ENCODE assay signal across 1 cellular context in the genomic region with DNA sequence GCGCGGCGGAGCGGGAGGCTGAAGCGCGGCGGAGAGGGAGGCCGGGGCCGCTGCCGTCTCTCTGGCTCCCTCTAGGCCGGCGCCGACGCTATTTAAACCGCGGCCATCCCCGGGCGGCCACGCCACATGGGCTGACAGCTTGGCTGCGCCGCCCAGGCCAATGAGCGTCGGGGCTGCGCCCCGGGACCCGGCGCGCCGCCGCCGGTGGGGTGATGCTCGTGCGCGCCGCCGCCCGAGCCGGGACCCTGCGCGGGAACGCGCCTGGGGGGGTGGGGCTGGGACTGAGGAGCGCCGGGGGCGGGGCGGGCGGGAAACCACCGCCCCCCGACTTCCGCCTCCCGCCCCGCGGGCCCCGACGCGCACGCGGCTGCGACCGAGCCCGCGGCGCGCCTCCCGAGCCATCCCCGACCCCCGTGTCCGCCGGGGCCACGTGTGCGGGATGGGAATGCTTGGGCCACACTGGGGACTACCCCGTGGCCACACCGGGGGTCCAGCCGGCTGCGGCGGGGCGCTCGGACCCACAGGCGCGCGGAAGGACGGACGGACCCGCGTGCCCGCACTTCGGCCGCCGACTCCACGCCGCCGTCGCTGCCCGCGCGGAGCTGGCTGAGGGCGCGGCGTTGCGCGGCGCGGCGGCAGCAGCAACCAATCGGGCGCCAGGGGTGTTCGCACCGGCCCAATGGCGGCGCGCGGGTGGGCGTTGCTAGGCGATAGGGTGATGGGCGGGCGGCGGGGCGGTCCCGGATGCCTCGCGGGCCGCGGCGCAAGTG.
TF ChIP-seq lines count a peak whose summit lies in the region.

FASN (minus strand) TSS at position 68 of the 770 bp plus-strand sequence. CDS start 1,791 bp downstream, outside the sequence.

TF ChIP-seq in GM12878, 131 proteins besides CTCF, POLR2A, EP300 and RAD21 (continued from another document and continues in another):
- peak; percentile 59 for TF ChIP-seq FOS (IDR thresholded peaks at IDR 0.05; ENCODE audit: borderline replicate concordance, extremely low read depth, insufficient read length)
- peak; percentile 34 to 84; a peak in 3 of 4 replicates for TF ChIP-seq BHLHE40 (IDR thresholded peaks at IDR 0.05; ENCODE audit: borderline replicate concordance in 1 of 2, low read depth in 2 of 2, low read length in 1 of 2)
- no peak for TF ChIP-seq CHD4 (IDR thresholded peaks at IDR 0.05)
- TF ChIP-seq ASH2L (IDR thresholded peaks at IDR 0.05; ENCODE audit: borderline replicate concordance, low read depth): no peak
- peak; percentile 58; the same call in 1 of the 2 replicates for TF ChIP-seq TCF12 (IDR thresholded peaks at IDR 0.05; ENCODE audit: low read depth, low read length)
- TF ChIP-seq USF1 (IDR thresholded peaks at IDR 0.05; ENCODE audit: borderline replicate concordance, extremely low read length, insufficient read depth, low read depth, low read length): peak; percentile 8
- no peak for TF ChIP-seq RBBP5 (conservative IDR thresholded peaks at IDR 0.05)
- no peak for TF ChIP-seq ZBED1 (IDR thresholded peaks at IDR 0.05; ENCODE audit: borderline replicate concordance)
- peak; percentile 66 for TF ChIP-seq RELA (IDR thresholded peaks at IDR 0.05; ENCODE audit: borderline replicate concordance, partially characterized antibody)
- no peak for TF ChIP-seq ATF2 (IDR thresholded peaks at IDR 0.05; ENCODE audit: low read length)
- no peak for TF ChIP-seq RUNX3 (IDR thresholded peaks at IDR 0.05; ENCODE audit: low read length)
- TF ChIP-seq EGR1 (IDR thresholded peaks at IDR 0.05; ENCODE audit: borderline replicate concordance in 1 of 2, low read depth in 2 of 2, low read length in 2 of 2): peak in 1 of 2 experiments; percentile 46; a peak in 1 of 3 replicates
- TF ChIP-seq, protein P1, sequence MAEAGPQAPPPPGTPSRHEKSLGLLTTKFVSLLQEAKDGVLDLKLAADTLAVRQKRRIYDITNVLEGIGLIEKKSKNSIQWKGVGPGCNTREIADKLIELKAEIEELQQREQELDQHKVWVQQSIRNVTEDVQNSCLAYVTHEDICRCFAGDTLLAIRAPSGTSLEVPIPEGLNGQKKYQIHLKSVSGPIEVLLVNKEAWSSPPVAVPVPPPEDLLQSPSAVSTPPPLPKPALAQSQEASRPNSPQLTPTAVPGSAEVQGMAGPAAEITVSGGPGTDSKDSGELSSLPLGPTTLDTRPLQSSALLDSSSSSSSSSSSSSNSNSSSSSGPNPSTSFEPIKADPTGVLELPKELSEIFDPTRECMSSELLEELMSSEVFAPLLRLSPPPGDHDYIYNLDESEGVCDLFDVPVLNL (IDR thresholded peaks at IDR 0.05; ENCODE audit: low read depth, low read length): no peak
- TF ChIP-seq IKZF1 (conservative IDR thresholded peaks at IDR 0.05): peak; percentile 86
- TF ChIP-seq GATAD2B (conservative IDR thresholded peaks at IDR 0.05; ENCODE audit: low read depth): peak; percentile 57; the same call in 1 of the 2 replicates
- peak; percentile 86 for TF ChIP-seq DPF2 (IDR thresholded peaks at IDR 0.05)
- TF ChIP-seq BCLAF1 (IDR thresholded peaks at IDR 0.05): 0 out of 2 replicates have a peak, but pooled peaks have one; percentile 38
- no peak for TF ChIP-seq RCOR1 (conservative IDR thresholded peaks at IDR 0.05; ENCODE audit: low read depth, low read length)
- TF ChIP-seq, protein P2, sequence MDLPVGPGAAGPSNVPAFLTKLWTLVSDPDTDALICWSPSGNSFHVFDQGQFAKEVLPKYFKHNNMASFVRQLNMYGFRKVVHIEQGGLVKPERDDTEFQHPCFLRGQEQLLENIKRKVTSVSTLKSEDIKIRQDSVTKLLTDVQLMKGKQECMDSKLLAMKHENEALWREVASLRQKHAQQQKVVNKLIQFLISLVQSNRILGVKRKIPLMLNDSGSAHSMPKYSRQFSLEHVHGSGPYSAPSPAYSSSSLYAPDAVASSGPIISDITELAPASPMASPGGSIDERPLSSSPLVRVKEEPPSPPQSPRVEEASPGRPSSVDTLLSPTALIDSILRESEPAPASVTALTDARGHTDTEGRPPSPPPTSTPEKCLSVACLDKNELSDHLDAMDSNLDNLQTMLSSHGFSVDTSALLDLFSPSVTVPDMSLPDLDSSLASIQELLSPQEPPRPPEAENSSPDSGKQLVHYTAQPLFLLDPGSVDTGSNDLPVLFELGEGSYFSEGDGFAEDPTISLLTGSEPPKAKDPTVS (IDR thresholded peaks at IDR 0.05; ENCODE audit: low read depth, low read length): no peak
- peak; percentile 93 for TF ChIP-seq YY1 (IDR thresholded peaks at IDR 0.05; ENCODE audit: low read depth, low read length)
- TF ChIP-seq KAT2A (conservative IDR thresholded peaks at IDR 0.05; ENCODE audit: control insufficient read depth, low read depth, low read length): no peak
- TF ChIP-seq ZBTB40 (IDR thresholded peaks at IDR 0.05; ENCODE audit: borderline replicate concordance): no peak
- TF ChIP-seq ZSCAN29 (IDR thresholded peaks at IDR 0.05): peak; percentile 64; the same call in 1 of the 2 replicates
- TF ChIP-seq NBN (IDR thresholded peaks at IDR 0.05): no peak
- peak; percentile 71 for TF ChIP-seq SMAD5 (IDR thresholded peaks at IDR 0.05; ENCODE audit: low read depth)
- peak; percentile 81 for TF ChIP-seq NKRF (conservative IDR thresholded peaks at IDR 0.05)
- no peak for TF ChIP-seq ZNF24 (IDR thresholded peaks at IDR 0.05)
- TF ChIP-seq NR2C2 (IDR thresholded peaks at IDR 0.05; ENCODE audit: borderline replicate concordance, control insufficient read depth, insufficient read length, low read depth): no peak
- TF ChIP-seq ZNF384 (IDR thresholded peaks at IDR 0.05; ENCODE audit: borderline replicate concordance, low read depth, low read length): no peak
- no peak for TF ChIP-seq SRF (IDR thresholded peaks at IDR 0.05; ENCODE audit: low read depth in 2 of 2, low read length in 2 of 2)
- peak; percentile 90 for TF ChIP-seq POLR2AphosphoS5 (IDR thresholded peaks at IDR 0.05; ENCODE audit: low read length)
- TF ChIP-seq MEF2A (IDR thresholded peaks at IDR 0.05; ENCODE audit: insufficient read depth, low read depth, low read length): 0 out of 2 replicates have a peak, but pooled peaks have one; percentile 24
- TF ChIP-seq TCF7 (IDR thresholded peaks at IDR 0.05; ENCODE audit: borderline replicate concordance): no peak
- TF ChIP-seq KDM1A (IDR thresholded peaks at IDR 0.05; ENCODE audit: borderline replicate concordance): no peak
- no peak for TF ChIP-seq FOXM1 (IDR thresholded peaks at IDR 0.05; ENCODE audit: low read depth, low read length)
- TF ChIP-seq YBX1 (IDR thresholded peaks at IDR 0.05): no peak
- TF ChIP-seq STAT1 (conservative IDR thresholded peaks at IDR 0.05): no peak; the same call in 1 of the 2 replicates
- no peak for TF ChIP-seq CBX3 (IDR thresholded peaks at IDR 0.05; ENCODE audit: borderline replicate concordance, low read depth)
- peak; percentile 69 for TF ChIP-seq SREBF2 (IDR thresholded peaks at IDR 0.05; ENCODE audit: low read length)
- TF ChIP-seq, protein P3, sequence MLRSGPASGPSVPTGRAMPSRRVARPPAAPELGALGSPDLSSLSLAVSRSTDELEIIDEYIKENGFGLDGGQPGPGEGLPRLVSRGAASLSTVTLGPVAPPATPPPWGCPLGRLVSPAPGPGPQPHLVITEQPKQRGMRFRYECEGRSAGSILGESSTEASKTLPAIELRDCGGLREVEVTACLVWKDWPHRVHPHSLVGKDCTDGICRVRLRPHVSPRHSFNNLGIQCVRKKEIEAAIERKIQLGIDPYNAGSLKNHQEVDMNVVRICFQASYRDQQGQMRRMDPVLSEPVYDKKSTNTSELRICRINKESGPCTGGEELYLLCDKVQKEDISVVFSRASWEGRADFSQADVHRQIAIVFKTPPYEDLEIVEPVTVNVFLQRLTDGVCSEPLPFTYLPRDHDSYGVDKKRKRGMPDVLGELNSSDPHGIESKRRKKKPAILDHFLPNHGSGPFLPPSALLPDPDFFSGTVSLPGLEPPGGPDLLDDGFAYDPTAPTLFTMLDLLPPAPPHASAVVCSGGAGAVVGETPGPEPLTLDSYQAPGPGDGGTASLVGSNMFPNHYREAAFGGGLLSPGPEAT (IDR thresholded peaks at IDR 0.05; ENCODE audit: low read depth): no peak
- TF ChIP-seq SIN3A (IDR thresholded peaks at IDR 0.05; ENCODE audit: low read depth, low read length): peak; percentile 42; the same call in 1 of the 2 replicates
